ENCODE assay signal across 21 cellular contexts in genomic region chr6:134394905-134395304, GRCh38.
DNase-seq lines count a peak whose midpoint lies in the region; ATAC-seq and TF ChIP-seq lines count a peak whose summit lies in the region.
"Had no signal": no experiment of that assay in that cellular context is flagged by ENCODE, and none has a peak within 500 bp of the region (broad histone marks: within the 10 kb centered on the region; RNA-seq: fewer than 3 reads in every experiment).

No MANE protein-coding gene starts in this region.

- H3K36me3 ChIP-seq in mammary epithelial cell (ENCODE audit: insufficient read depth, low read length) (no peaks in the 10 kb centered on the region), esophagus squamous epithelium (no peaks in the 10 kb centered on the region)
- H3K36me3 ChIP-seq: BE2C, SJSA1 had no signal

- H3K9me3 Mint-ChIP-seq in stimulated activated effector memory CD8-positive, alpha-beta T cell treated with anti-CD3 and anti-CD28 coated beads, Interleukin-12 subunit alpha, Interleukin-12 subunit beta, amount 100 ng/mL, for 72 hours, result no peaks in the 10 kb centered on the region
- H3K9me3 Mint-ChIP-seq: CD4-positive, CD25-positive, alpha-beta regulatory T cell; IgD-negative memory B cell had no signal

- CTCF ChIA-PET in mammary epithelial cell (lab: Charles Lee; ENCODE audit: low non-redundant PET), result no interaction called here

- no peak overlapping the region for H3K4me3 ChIP-seq in mammary epithelial cell (replicated peaks in 1 of 3; ENCODE audit: insufficient read depth in 1 of 3, low read depth in 2 of 3, low read length in 3 of 3)
- H3K4me3 ChIP-seq in esophagus squamous epithelium, result no peak overlapping the region
- H3K4me3 ChIP-seq: SJSA1 had no signal

- H3K27ac ChIP-seq in mammary epithelial cell (ENCODE audit: insufficient read depth, low read depth, low read length), result no peak overlapping the region
- H3K27ac ChIP-seq in esophagus squamous epithelium, result peak overlapping the region; percentile 43 to 80 (median 54)
- H3K27ac ChIP-seq: SJSA1 had no signal

- TF ChIP-seq POLR2A in esophagus squamous epithelium (IDR thresholded peaks at IDR 0.05), result no peak

- in situ Hi-C loops in mammary epithelial cell (cut with MboI; ENCODE audit: low sequenced_read_pairs in 2 of 2), result no loop called here

- 50% methylated on average over 1 of the region's 1 CpG for WGBS in mammary epithelial cell (ENCODE audit: low coverage, missing lambda C conversion rate)
- WGBS in esophagus squamous epithelium, 2 donors, result 20 to 29% methylated on average over 1 of the region's 1 CpG

- H3K79me2 ChIP-seq in mammary epithelial cell (ENCODE audit: insufficient read depth, low read length), result no peaks in the 10 kb centered on the region

- H3K9me3 ChIP-seq in mammary epithelial cell (replicated peaks; ENCODE audit: insufficient read depth, low read length) (no peaks in the 10 kb centered on the region), esophagus squamous epithelium (no peaks in the 10 kb centered on the region)
- H3K9me3 ChIP-seq: BE2C, SJSA1 had no signal

- peak overlapping the region; percentile 15 for H3K27ac Mint-ChIP-seq in stimulated activated effector memory CD8-positive, alpha-beta T cell treated with anti-CD3 and anti-CD28 coated beads, Interleukin-12 subunit alpha, Interleukin-12 subunit beta, amount 100 ng/mL, for 72 hours

- DNase-seq in M059J (ENCODE audit: low read depth) (peak; percentile 32), mammary epithelial cell (peak; percentile 74), esophagus squamous epithelium (lab: John Stamatoyannopoulos, UW) (no peak), GM03348 (ENCODE audit: low spot score) (no peak), NCI-H1105 treated with DMSO at 0.1 percent for 48 hours (lab: John Stamatoyannopoulos, UW) (no peak)
- DNase-seq in stimulated activated effector memory CD8-positive, alpha-beta T cell treated with anti-CD3 and anti-CD28 coated beads, Interleukin-12 subunit alpha, Interleukin-12 subunit beta, amount 100 ng/mL, for 72 hours (ENCODE audit: low spot score in 2 of 2), result no peak
- DNase-seq in activated T-cell treated with anti-CD3 and anti-CD28 coated beads, Interleukin-2, amount 50 U/mL, for 1 hour, result no peak
- DNase-seq: BE2C; CD4-positive, CD25-positive, alpha-beta regulatory T cell; COR-L47; DND-41; GOT3; NCI-H1417; NCI-H187; NCI-H2107; NCI-H446 treated with DMSO at 0.1 percent for 48 hours; NCI-H69 had no signal

- dilution Hi-C loops in mammary epithelial cell (cut with HindIII; ENCODE audit: low sequenced_read_pairs), result no loop called here

- H4K20me1 ChIP-seq in mammary epithelial cell (ENCODE audit: insufficient read depth, low read length), result no peaks in the 10 kb centered on the region

- ATAC-seq in stimulated activated effector memory CD8-positive, alpha-beta T cell treated with anti-CD3 and anti-CD28 coated beads, Interleukin-12 subunit alpha, Interleukin-12 subunit beta, amount 100 ng/mL, for 72 hours, result no peak
- ATAC-seq: HCT116, Panc1 had no signal

- no TSS peak for BruUV-seq in mammary epithelial cell (replicated peaks; lab: Mats Ljungman, UMichigan)

- TF ChIP-seq CTCF in mammary epithelial cell (conservative IDR thresholded peaks at IDR 0.05 in 1 of 2, IDR thresholded peaks at IDR 0.05 in 1 of 2; ENCODE audit: extremely low read depth in 1 of 2, insufficient read depth in 1 of 2, low read depth in 1 of 2, low read length in 2 of 2) (no peak), esophagus squamous epithelium (IDR thresholded peaks at IDR 0.05) (no peak)

- H3K4me3 Mint-ChIP-seq in stimulated activated effector memory CD8-positive, alpha-beta T cell treated with anti-CD3 and anti-CD28 coated beads, Interleukin-12 subunit alpha, Interleukin-12 subunit beta, amount 100 ng/mL, for 72 hours, result no peak overlapping the region
- H3K4me3 Mint-ChIP-seq: CD4-positive, CD25-positive, alpha-beta regulatory T cell; IgD-negative memory B cell had no signal

- no peak overlapping the region for H3K9ac ChIP-seq in mammary epithelial cell (ENCODE audit: insufficient read depth, low read length)

- H3K27me3 ChIP-seq in mammary epithelial cell (ENCODE audit: insufficient read depth, low read length) (no peaks in the 10 kb centered on the region), esophagus squamous epithelium (no peaks in the 10 kb centered on the region)
- H3K27me3 ChIP-seq: BE2C, SJSA1 had no signal

- peaks cover 11% of the 10 kb centered on the region for H3K4me1 ChIP-seq in mammary epithelial cell (ENCODE audit: insufficient read depth, low read length)
- H3K4me1 ChIP-seq in esophagus squamous epithelium, result peaks cover 6 to 59% (median 8%) of the 10 kb centered on the region in 3 donors
- H3K4me1 ChIP-seq: BE2C, SJSA1 had no signal

- intact Hi-C loops in mammary epithelial cell (cut with micrococcal nuclease) (loop anchor here (2.0 kb wide), 1 partner anchor 26 kb away; no protein-coding TSS in a partner anchor), esophagus squamous epithelium (cut with DNase I) (no loop called here)

- no peaks in the 10 kb centered on the region for H3K36me3 Mint-ChIP-seq in stimulated activated effector memory CD8-positive, alpha-beta T cell treated with anti-CD3 and anti-CD28 coated beads, Interleukin-12 subunit alpha, Interleukin-12 subunit beta, amount 100 ng/mL, for 72 hours
- H3K36me3 Mint-ChIP-seq: CD4-positive, CD25-positive, alpha-beta regulatory T cell; IgD-negative memory B cell had no signal

- H2AFZ ChIP-seq in mammary epithelial cell (ENCODE audit: low read depth, low read length), result peak overlapping the region; percentile 73

- peaks cover 9% of the 10 kb centered on the region for H3K4me1 Mint-ChIP-seq in stimulated activated effector memory CD8-positive, alpha-beta T cell treated with anti-CD3 and anti-CD28 coated beads, Interleukin-12 subunit alpha, Interleukin-12 subunit beta, amount 100 ng/mL, for 72 hours

- H3K4me2 ChIP-seq in mammary epithelial cell (ENCODE audit: insufficient read depth, low read depth, low read length), result peak overlapping the region; percentile 20

Comparison
In these comparisons a context has a peak if more than half of its experiments do, and no peak if none do; other contexts are left out.
1. DNase-seq: peak in M059J (single experiment) and mammary epithelial cell (single experiment); none in esophagus squamous epithelium (single experiment), stimulated activated effector memory CD8-positive, alpha-beta T cell treated with anti-CD3 and anti-CD28 coated beads, Interleukin-12 subunit alpha, Interleukin-12 subunit beta, amount 100 ng/mL, for 72 hours (0 of 2), activated T-cell treated with anti-CD3 and anti-CD28 coated beads, Interleukin-2, amount 50 U/mL, for 1 hour (single experiment), GM03348 (single experiment) and NCI-H1105 treated with DMSO at 0.1 percent for 48 hours (single experiment).